In the genomic region with DNA sequence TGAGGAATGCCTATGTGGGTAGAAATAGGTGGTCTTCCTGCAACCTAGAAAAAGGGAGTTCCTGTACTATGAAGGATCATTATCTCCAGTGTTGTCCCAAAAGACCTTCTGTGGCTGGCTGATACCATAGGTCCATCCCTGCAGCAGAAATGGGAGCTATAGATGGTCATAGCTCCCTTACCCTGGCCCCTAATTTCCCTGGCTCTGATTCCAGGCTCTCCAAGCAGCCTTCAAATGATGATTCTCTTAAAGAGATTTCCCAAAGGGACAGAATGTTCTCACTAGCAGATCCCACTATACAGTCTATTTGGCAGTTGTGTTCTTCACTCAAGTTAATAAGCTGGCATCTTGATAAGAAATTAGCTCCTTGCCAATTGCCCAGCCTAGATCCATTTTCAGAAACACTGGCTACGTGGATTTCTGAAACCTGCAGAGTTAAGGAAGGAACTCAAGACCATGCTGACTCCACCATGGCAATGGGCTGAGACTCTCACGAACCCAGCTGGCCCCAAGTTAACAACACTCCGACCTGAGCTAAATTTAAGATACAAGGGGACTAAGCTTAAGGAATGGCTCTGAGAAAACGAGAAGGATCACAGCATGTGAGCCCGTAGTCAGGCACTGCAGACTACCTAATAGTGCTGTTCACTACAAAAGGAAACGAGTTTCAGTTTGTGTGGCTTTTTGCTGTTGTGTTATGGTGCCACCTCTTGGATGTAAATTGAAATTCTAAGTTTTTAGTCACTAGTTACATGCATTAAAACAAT, we compare ENCODE assay signal across 8 cellular contexts. TPM values are rescaled to one million over a fixed set of nuclear protein-coding genes. Genes with fewer than 3 reads are reported as not detected.
DNase-seq lines count a peak whose midpoint lies in the region; ATAC-seq and TF ChIP-seq lines count a peak whose summit lies in the region.

No MANE protein-coding gene starts in this region.

- 0 to 10% methylated on average over 1 to 2 of the region's 6 CpGs for WGBS in gastroesophageal sphincter (ENCODE audit: low coverage in 1 of 2), 2 donors

- peak; percentile 74 for DNase-seq in Ammon's horn (ENCODE audit: low spot score)
- peak; percentile 77 for DNase-seq in GM13977 (ENCODE audit: low spot score)
- peak; percentile 50 for DNase-seq in NCI-H774 (lab: John Stamatoyannopoulos, UW)
- peak; percentile 16 for DNase-seq in activated naive CD4-positive, alpha-beta T cell treated with Interleukin-2 at 50 U/mL for 16 hours
- DNase-seq in pons (ENCODE audit: low spot score), result peak; percentile 61
- no peak for DNase-seq in ecto neural progenitor cell (ENCODE audit: low spot score)

- TF ChIP-seq CTCF in GM13977 (IDR thresholded peaks at IDR 0.05; ENCODE audit: extremely low read depth, insufficient read depth, missing control alignments) (peak; percentile 51), gastroesophageal sphincter (IDR thresholded peaks at IDR 0.05) (peak in 3 of 4 experiments; percentile 32 to 48 (median 40))

- H3K4me1 ChIP-seq in gastroesophageal sphincter, result peaks cover 0 to 12% (median 0%) of the 10 kb centered on the region in 3 donors

- H3K27me3 ChIP-seq in gastroesophageal sphincter, result no peaks in the 10 kb centered on the region

- peak overlapping the region in 3 of 4 donors; percentile 39 to 54 (median 54) for H3K27ac ChIP-seq in gastroesophageal sphincter

- H3K9me3 ChIP-seq in gastroesophageal sphincter, result no peaks in the 10 kb centered on the region

- TF ChIP-seq POLR2A in gastroesophageal sphincter (IDR thresholded peaks at IDR 0.05), result no peak

- peak; percentile 72 for ATAC-seq in HG03066 (IDR thresholded peaks at IDR 0.05; ENCODE audit: low read depth, unreplicated experiment)
- ATAC-seq in gastroesophageal sphincter, result no peak

- in situ Hi-C loops in GM13977 (cut with MboI; ENCODE audit: low pct_unique_long_range_greater_than_20kb, low sequenced_read_pairs, unreplicated experiment), result loop anchor here (10.0 to 25.0 kb wide), 2 partner anchors 387 to 465 kb away; no protein-coding TSS in a partner anchor

- no peak for TF ChIP-seq EP300 in gastroesophageal sphincter (IDR thresholded peaks at IDR 0.05)

- peak overlapping the region; percentile 9 to 19 for H3K4me3 ChIP-seq in gastroesophageal sphincter

- peaks cover 0 to 24% of the 10 kb centered on the region in 2 donors for H3K36me3 ChIP-seq in gastroesophageal sphincter

RNA-seq across cellular contexts. Expression of a gene that starts 11.4 kb away (rescaled TPM):
- total RNA-seq in gastroesophageal sphincter, result 10 to 100 TPM in 2 of 4 donors, 1 to 10 TPM in 2; 6.9 to 20.5 (median 9.4) TPM

RNA-seq across cellular contexts. Expression of a gene that starts 14.1 kb away (rescaled TPM):
- total RNA-seq in gastroesophageal sphincter, result 10 to 100 TPM; 15.9 to 29.1 (median 19.7) TPM

RNA-seq across cellular contexts. Expression of a gene that starts 47.6 kb away (rescaled TPM):
- 10 to 100 TPM; 12.0 to 26.8 (median 17.7) TPM for total RNA-seq in gastroesophageal sphincter
